ENCODE assay signal across 16 cellular contexts in genomic region chr3:18386274-18386673, GRCh38.
"Had no signal": no experiment of that assay in that cellular context is flagged by ENCODE, and none has a peak within 500 bp of the region (broad histone marks: within the 10 kb centered on the region; RNA-seq: fewer than 3 reads in every experiment).

No MANE protein-coding gene starts in this region.

- H3K9me3 Mint-ChIP-seq: activated naive CD4-positive, alpha-beta T cell treated with anti-CD3 and anti-CD28 coated beads, Interleukin-2, amount 50 U/mL, for 72 hours; stimulated activated naive B cell treated with anti-CD40 and anti-IgM and Interleukin-4, amounts not matched to agents 10 μg/mL and 1 μg/mL and 100 μg/mL, for 72 hours had no signal

- DNase-seq: activated CD4-positive, alpha-beta T cell treated with anti-CD3 and anti-CD28 coated beads for 4 hours; gastrocnemius medialis; head of caudate nucleus; kidney; left lung; midbrain; occipital lobe; posterior cingulate gyrus; retina; stimulated activated naive B cell treated with anti-CD40 and anti-IgM and Interleukin-4, amounts not matched to agents 10 μg/mL and 1 μg/mL and 100 μg/mL, for 72 hours; T-helper 17 cell; thyroid gland; WERI-Rb-1 had no signal

- H3K36me3 ChIP-seq: thyroid gland, WERI-Rb-1 had no signal

- H3K9me3 ChIP-seq: gastrocnemius medialis, left lung, thyroid gland had no signal

- ATAC-seq: activated naive CD4-positive, alpha-beta T cell treated with anti-CD3 and anti-CD28 coated beads, Interleukin-2, amount 50 U/mL, for 72 hours; esophagus mucosa; gastrocnemius medialis; left lung; stimulated activated naive B cell treated with anti-CD40 and anti-IgM and Interleukin-4, amounts not matched to agents 10 μg/mL and 1 μg/mL and 100 μg/mL, for 72 hours; T-helper 17 cell had no signal

- H3K27ac ChIP-seq: coronary artery, gastrocnemius medialis, left lung, thyroid gland, WERI-Rb-1 had no signal

- H3K27ac Mint-ChIP-seq: stimulated activated naive B cell treated with anti-CD40 and anti-IgM and Interleukin-4, amounts not matched to agents 10 μg/mL and 1 μg/mL and 100 μg/mL, for 72 hours; T-helper 17 cell had no signal

- H3K27me3 Mint-ChIP-seq: stimulated activated naive B cell treated with anti-CD40 and anti-IgM and Interleukin-4, amounts not matched to agents 10 μg/mL and 1 μg/mL and 100 μg/mL, for 72 hours; T-helper 17 cell had no signal

- H3K4me3 Mint-ChIP-seq: stimulated activated naive B cell treated with anti-CD40 and anti-IgM and Interleukin-4, amounts not matched to agents 10 μg/mL and 1 μg/mL and 100 μg/mL, for 72 hours; T-helper 17 cell had no signal
